ENCODE assay signal across 8 cellular contexts in the genomic region with DNA sequence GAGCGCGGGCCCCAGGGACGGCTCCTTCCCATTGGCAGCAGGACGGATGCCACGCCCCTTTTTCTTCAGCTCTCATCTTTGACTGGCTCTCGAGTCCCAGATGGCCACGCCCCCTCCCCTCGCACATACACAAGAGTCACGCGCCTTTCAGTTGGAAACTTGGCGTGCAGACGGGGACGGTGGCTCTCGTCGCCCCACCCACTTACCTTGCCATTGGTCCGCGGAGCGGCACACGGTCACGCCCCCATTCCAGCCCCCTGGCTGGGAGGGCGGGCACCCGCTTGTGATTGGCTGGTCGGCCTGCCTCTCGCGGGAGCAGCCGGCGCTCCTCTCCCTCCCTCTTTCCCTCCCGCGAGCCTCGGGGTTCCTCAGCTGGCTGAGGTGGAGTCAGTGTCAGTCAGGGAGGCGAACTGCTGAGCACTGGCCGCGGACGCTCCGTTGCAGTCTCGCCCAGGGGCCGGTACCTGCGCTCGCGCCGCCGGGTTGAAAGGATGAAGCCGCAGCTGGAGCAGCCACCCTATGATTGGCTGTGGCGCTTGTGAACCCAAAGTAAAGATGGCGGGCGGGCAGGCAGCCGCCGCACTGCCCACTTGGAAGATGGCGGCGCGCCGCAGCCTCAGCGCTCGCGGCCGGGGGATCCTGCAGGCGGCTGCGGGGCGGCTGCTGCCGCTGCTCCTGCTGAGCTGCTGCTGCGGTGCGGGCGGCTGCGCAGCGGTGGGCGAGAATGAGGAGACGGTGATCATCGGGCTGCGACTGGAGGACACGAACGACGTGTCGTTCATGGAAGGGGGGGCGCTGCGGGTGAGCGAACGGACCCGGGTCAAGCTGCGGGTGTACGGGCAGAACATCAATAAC. TPM values are rescaled to one million over a fixed set of nuclear protein-coding genes. Genes with fewer than 3 reads are reported as not detected.
DNase-seq lines count a peak whose midpoint lies in the region; ATAC-seq lines count a peak whose summit lies in the region.

A gene (plus strand): TSS at position 333 of the 855 bp plus-strand sequence. CDS start 187 bp downstream, at position 520.

- peak within 1 kb of the TSS; percentile 87 for H3K27ac ChIP-seq in effector memory CD4-positive, alpha-beta T cell (ENCODE audit: insufficient read depth, low read length, poor library complexity, severe bottlenecking)

- no peaks in the 10 kb centered on the region for H3K9me3 ChIP-seq in effector memory CD4-positive, alpha-beta T cell (ENCODE audit: control insufficient read depth, low read length)

- peaks cover 23% of the 10 kb centered on the region for H3K4me1 ChIP-seq in effector memory CD4-positive, alpha-beta T cell (ENCODE audit: control insufficient read depth, insufficient read depth, low read length, poor library complexity, severe bottlenecking)

- peak within 1 kb of the TSS; percentile 99 for H3K4me3 ChIP-seq in effector memory CD4-positive, alpha-beta T cell (ENCODE audit: insufficient read depth, low read depth, low read length, poor library complexity, severe bottlenecking)

- no peaks in the 10 kb centered on the region for H3K27me3 ChIP-seq in effector memory CD4-positive, alpha-beta T cell (replicated peaks; ENCODE audit: control insufficient read depth, insufficient read depth, low read length, poor library complexity, severe bottlenecking)

- DNase-seq in COR-L47 (lab: John Stamatoyannopoulos, UW) = peak; percentile 98
- DNase-seq in HT-29 (ENCODE audit: low spot score) = peak; percentile 99
- DNase-seq in NK-92 treated with Interleukin-12 subunit alpha and Interleukin-12 subunit beta, amount 100 ng/mL, for 24 hours (lab: John Stamatoyannopoulos, UW) = peak; percentile 98
- peak; percentile 99 to 100 for DNase-seq in activated CD8-positive, alpha-beta memory T cell treated with anti-CD3 and anti-CD28 coated beads for 4 hours (ENCODE audit: low read depth in 2 of 2)
- peak; percentile 99 to 100 (median 99) for DNase-seq in effector memory CD4-positive, alpha-beta T cell
- peak; percentile 100 for DNase-seq in lung microvascular endothelial cell (ENCODE audit: low read depth in 2 of 2)
- peak; percentile 97 to 99 (median 98) for DNase-seq in stimulated activated CD4-positive, alpha-beta T cell treated with anti-CD3 and anti-CD28 coated beads, TNF-alpha, amount 100 ng/mL, for 4 hours (ENCODE audit: low read depth in 3 of 3)

- peak; percentile 78 for ATAC-seq in GM21360 (IDR thresholded peaks at IDR 0.05; ENCODE audit: unreplicated experiment)

- H3K36me3 ChIP-seq in effector memory CD4-positive, alpha-beta T cell (ENCODE audit: control insufficient read depth, insufficient read depth, low read length) = no peaks in the 10 kb centered on the region

RNA-seq across cellular contexts. Expression of the gene that starts here (rescaled TPM):
- total RNA-seq in HT-29 (2014; rRNA removed; shearing (Covaris generic)) = 13.9 and 14.5 TPM in 2 replicates
- 0.44 and 1.6 TPM in 2 replicates for total RNA-seq in lung microvascular endothelial cell

Comparison
In these comparisons a context has a peak if more than half of its experiments do, and no peak if none do; other contexts are left out.
1. Peak in every context shown above with its lines: DNase-seq, ATAC-seq, H3K4me3 ChIP-seq and H3K27ac ChIP-seq.